13 cellular contexts compared by ENCODE assay signal in genomic region chr12:65882504-65882903, GRCh38. TPM values are rescaled to one million over a fixed set of nuclear protein-coding genes. Genes with fewer than 3 reads are reported as not detected.
DNase-seq lines count a peak whose midpoint lies in the region; ATAC-seq and TF ChIP-seq lines count a peak whose summit lies in the region.
"Had no signal": no experiment of that assay in that cellular context is flagged by ENCODE, and none has a peak within 500 bp of the region (broad histone marks: within the 10 kb centered on the region; RNA-seq: fewer than 3 reads in every experiment).

No MANE protein-coding gene starts in this region.

- DNase-seq in CD14-positive monocyte (ENCODE audit: low spot score) (no peak), NCI-H510A treated with DMSO at 0.1 percent for 48 hours (lab: John Stamatoyannopoulos, UW) (peak; percentile 39), fibroblast of gingiva (ENCODE audit: low read depth) (peak; percentile 27), NCI-H1417 treated with DMSO at 0.1 percent for 48 hours (lab: John Stamatoyannopoulos, UW) (no peak), NCI-H524 treated with DMSO at 0.1 percent for 48 hours (lab: John Stamatoyannopoulos, UW) (no peak)
- no peak for DNase-seq in stimulated activated naive CD4-positive, alpha-beta T cell treated with Interleukin-2 at 50 U/mL for 16 hours (lab: John Stamatoyannopoulos, UW)
- DNase-seq in naive thymus-derived CD4-positive, alpha-beta T cell, result no peak
- DNase-seq: activated CD8-positive, alpha-beta memory T cell treated with anti-CD3 and anti-CD28 coated beads, Interleukin-2, amount 50 U/mL, for 48 hours; CD4-positive, alpha-beta T cell; NCI-H774; T1000 had no signal

- no peaks in the 10 kb centered on the region for H3K9me3 ChIP-seq in parathyroid adenoma (ENCODE audit: control insufficient read depth, low read length)
- H3K9me3 ChIP-seq in naive thymus-derived CD4-positive, alpha-beta T cell (ENCODE audit: control insufficient read depth in 2 of 3, low read length in 3 of 3), result no peaks in the 10 kb centered on the region

- H3K4me1 ChIP-seq in parathyroid adenoma, result no peaks in the 10 kb centered on the region
- H3K4me1 ChIP-seq in naive thymus-derived CD4-positive, alpha-beta T cell (ENCODE audit: control insufficient read depth in 2 of 2, insufficient read depth in 2 of 2, low read length in 2 of 2), result no peaks in the 10 kb centered on the region

- peak overlapping the region in 6 of 7 donors; percentile 79 to 92 (median 84) for H3K27ac Mint-ChIP-seq in CD14-positive monocyte
- H3K27ac Mint-ChIP-seq in naive thymus-derived CD4-positive, alpha-beta T cell, result no peak overlapping the region
- H3K27ac Mint-ChIP-seq: CD4-positive, alpha-beta T cell had no signal

- H3K36me3 Mint-ChIP-seq in CD14-positive monocyte, result no peaks in the 10 kb centered on the region
- no peaks in the 10 kb centered on the region for H3K36me3 Mint-ChIP-seq in naive thymus-derived CD4-positive, alpha-beta T cell

- H3K9me3 Mint-ChIP-seq in CD14-positive monocyte, result no peaks in the 10 kb centered on the region
- no peaks in the 10 kb centered on the region for H3K9me3 Mint-ChIP-seq in naive thymus-derived CD4-positive, alpha-beta T cell
- H3K9me3 Mint-ChIP-seq: CD4-positive, alpha-beta T cell had no signal

- peak overlapping the region; percentile 12 for H3K4me3 ChIP-seq in parathyroid adenoma (ENCODE audit: low read depth, low read length)
- H3K4me3 ChIP-seq in naive thymus-derived CD4-positive, alpha-beta T cell (ENCODE audit: low read length), result no peak overlapping the region

- no peak overlapping the region for H3K9ac ChIP-seq in parathyroid adenoma
- H3K9ac ChIP-seq: KMS-11 had no signal

- H3K36me3 ChIP-seq in parathyroid adenoma (ENCODE audit: control insufficient read depth, insufficient read depth, low read length), result no peaks in the 10 kb centered on the region
- H3K36me3 ChIP-seq in naive thymus-derived CD4-positive, alpha-beta T cell (ENCODE audit: control insufficient read depth in 2 of 3, insufficient read depth in 3 of 3, low read length in 3 of 3), result no peaks in the 10 kb centered on the region

- POLR2A ChIA-PET in naive thymus-derived CD4-positive, alpha-beta T cell (lab: Charles Lee), result no interaction called here

- H3K27ac ChIP-seq in parathyroid adenoma, result peak overlapping the region; percentile 4
- H3K27ac ChIP-seq in naive thymus-derived CD4-positive, alpha-beta T cell (ENCODE audit: low read depth, low read length), result no peak overlapping the region
- H3K27ac ChIP-seq: KMS-11 had no signal

- peaks cover 53% of the 10 kb centered on the region for H3K4me1 Mint-ChIP-seq in CD14-positive monocyte
- H3K4me1 Mint-ChIP-seq in naive thymus-derived CD4-positive, alpha-beta T cell, result peaks cover 0 to 16% (median 5%) of the 10 kb centered on the region in 7 donors

- no peak for ATAC-seq in naive thymus-derived CD4-positive, alpha-beta T cell

- CTCF ChIA-PET in naive thymus-derived CD4-positive, alpha-beta T cell (lab: Charles Lee), result no interaction called here

- peak overlapping the region; percentile 87 to 97 for H3K4me3 Mint-ChIP-seq in CD14-positive monocyte
- no peak overlapping the region for H3K4me3 Mint-ChIP-seq in naive thymus-derived CD4-positive, alpha-beta T cell
- H3K4me3 Mint-ChIP-seq: CD4-positive, alpha-beta T cell had no signal

- H3K79me2 ChIP-seq in parathyroid adenoma, result no peaks in the 10 kb centered on the region

- H3K27me3 Mint-ChIP-seq in CD14-positive monocyte (ENCODE audit: low read depth in 3 of 3), result peaks cover 0 to 7% (median 0%) of the 10 kb centered on the region in 3 donors
- peaks cover 35 to 64% (median 52%) of the 10 kb centered on the region in 5 donors for H3K27me3 Mint-ChIP-seq in naive thymus-derived CD4-positive, alpha-beta T cell

- peak overlapping the region; percentile 82 for H2AFZ ChIP-seq in parathyroid adenoma

- intact Hi-C loops in CD14-positive monocyte (cut with micrococcal nuclease), result no loop called here
- intact Hi-C loops in naive thymus-derived CD4-positive, alpha-beta T cell (cut with micrococcal nuclease), result no loop called here

- TF ChIP-seq CTCF in CD14-positive monocyte (IDR thresholded peaks at IDR 0.05) (no peak), parathyroid adenoma (IDR thresholded peaks at IDR 0.05) (no peak)

- H3K4me2 ChIP-seq in parathyroid adenoma (ENCODE audit: low read length), result peak overlapping the region; percentile 56
- H3K4me2 ChIP-seq: KMS-11 had no signal

- H3K27me3 ChIP-seq in parathyroid adenoma (ENCODE audit: control insufficient read depth, insufficient read depth, low read length), result no peaks in the 10 kb centered on the region
- no peaks in the 10 kb centered on the region for H3K27me3 ChIP-seq in naive thymus-derived CD4-positive, alpha-beta T cell (ENCODE audit: control insufficient read depth in 2 of 2, insufficient read depth in 2 of 2, low read length in 2 of 2)

RNA-seq across cellular contexts. Expression of gene HMGA2, which starts 58.2 kb away (rescaled TPM):
- not detected for polyA plus RNA-seq in CD14-positive monocyte
- under 1 TPM in 2 of 5 experiments, not detected in 3; 0.16 to 0.47 TPM for total RNA-seq in naive thymus-derived CD4-positive, alpha-beta T cell
- not detected for polyA plus RNA-seq in naive thymus-derived CD4-positive, alpha-beta T cell
- total RNA-seq: CD4-positive, alpha-beta T cell had no signal

Comparison
In these comparisons a context has a peak if more than half of its experiments do, and no peak if none do; other contexts are left out.
1. DNase-seq: peak in NCI-H510A treated with DMSO at 0.1 percent for 48 hours (single experiment) and fibroblast of gingiva (single experiment); none in CD14-positive monocyte (single experiment), stimulated activated naive CD4-positive, alpha-beta T cell treated with Interleukin-2 at 50 U/mL for 16 hours (single experiment), naive thymus-derived CD4-positive, alpha-beta T cell (0 of 9), NCI-H1417 treated with DMSO at 0.1 percent for 48 hours (single experiment) and NCI-H524 treated with DMSO at 0.1 percent for 48 hours (single experiment).
2. H3K27ac Mint-ChIP-seq: peak in CD14-positive monocyte (6 of 7); none in naive thymus-derived CD4-positive, alpha-beta T cell (0 of 9).
3. H3K4me3 Mint-ChIP-seq: peak in CD14-positive monocyte (2 of 2); none in naive thymus-derived CD4-positive, alpha-beta T cell (0 of 10).